In genomic region chr11:116534270-116534975, GRCh38 we compare ENCODE assay signal across 21 cellular contexts.
"Had no signal": no experiment of that assay in that cellular context is flagged by ENCODE, and none has a peak within 500 bp of the region (broad histone marks: within the 10 kb centered on the region; RNA-seq: fewer than 3 reads in every experiment).

No MANE protein-coding gene starts in this region.

- H3K79me2 ChIP-seq: parathyroid adenoma had no signal

- ATAC-seq: activated naive CD4-positive, alpha-beta T cell treated with anti-CD3 and anti-CD28 coated beads, Interleukin-2, amount 50 U/mL, for 72 hours; heart right ventricle had no signal

- H2AFZ ChIP-seq: parathyroid adenoma had no signal

- H3K27me3 ChIP-seq: right atrium auricular region had no signal

- H3K4me1 ChIP-seq: esophagus squamous epithelium, heart right ventricle, left ventricle myocardium inferior, parathyroid adenoma, right atrium auricular region, spleen, tibial nerve had no signal

- H3K9me3 ChIP-seq: esophagus squamous epithelium had no signal

- H3K36me3 ChIP-seq: esophagus squamous epithelium, heart right ventricle, left ventricle myocardium inferior, right atrium auricular region, spleen, tibial nerve had no signal

- H3K9ac ChIP-seq: parathyroid adenoma had no signal

- H3K27ac ChIP-seq: epithelial cell of prostate, esophagus squamous epithelium, heart right ventricle, left ventricle myocardium inferior, parathyroid adenoma, right atrium auricular region, spleen, tibial nerve had no signal

- H3K4me3 ChIP-seq: esophagus squamous epithelium, heart right ventricle, left ventricle myocardium inferior, lung, right atrium auricular region, spleen, tibial nerve had no signal

- DNase-seq: activated CD4-positive, alpha-beta memory T cell treated with anti-CD3 and anti-CD28 coated beads, Interleukin-2, amount 10 ng/mL, durations not matched to agents 7 days and 5 days; activated CD4-positive, alpha-beta T cell treated with anti-CD3 and anti-CD28 coated beads, Interleukin-2, amount 10 ng/mL, durations not matched to agents 7 days and 5 days; activated CD4-positive, CD25-positive, alpha-beta regulatory T cell treated with anti-CD3 and anti-CD28 coated beads, Interleukin-2, amount 50 U/mL, for 72 hours; activated naive CD4-positive, alpha-beta T cell; activated T-cell treated with anti-CD3 and anti-CD28 coated beads, Interleukin-2, amount 50 U/mL, for 48 hours; dermis blood vessel endothelial cell; effector CD4-positive, alpha-beta T cell; esophagus squamous epithelium; foreskin melanocyte; heart right ventricle; left ventricle myocardium inferior; nucleus accumbens; spleen; stimulated activated naive CD4-positive, alpha-beta T cell; T-helper 2 cell had no signal
